Comparison of ENCODE assay signal across 32 cellular contexts in the genomic region with DNA sequence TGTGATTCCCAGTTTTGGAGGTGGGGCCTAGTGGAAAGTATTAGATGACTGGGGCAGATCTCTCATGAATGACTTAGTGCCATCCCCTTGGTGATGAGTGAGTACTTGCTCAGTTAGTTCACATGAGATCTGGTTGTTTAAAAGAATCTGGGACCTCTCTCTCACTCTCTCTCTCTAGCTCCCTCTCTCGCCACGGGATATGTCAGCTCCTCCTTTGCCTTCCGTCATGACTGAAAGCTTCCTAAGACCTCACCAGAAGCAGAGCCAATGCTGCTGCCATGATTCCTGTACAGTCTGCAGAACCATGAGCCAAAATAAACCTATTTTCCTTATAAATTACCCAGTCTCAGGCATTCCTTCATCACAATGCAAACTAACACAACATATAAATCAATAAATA.
"Had no signal": no experiment of that assay in that cellular context is flagged by ENCODE, and none has a peak within 500 bp of the region (broad histone marks: within the 10 kb centered on the region; RNA-seq: fewer than 3 reads in every experiment).

No MANE protein-coding gene starts in this region.

- H3K4me3 ChIP-seq: heart right ventricle, hepatocyte, left lung, lower lobe of right lung, neural progenitor cell, ovary, skin epidermis, stomach, suprapubic skin, thoracic aorta, tibial artery, uterus had no signal

- DNase-seq: heart right ventricle; kidney; left colon; left lung; lower lobe of right lung; mammary epithelial cell; mesenchymal stem cell; naive B cell; natural killer cell; nephron progenitor cell; occipital lobe; ovary; right cardiac atrium; stimulated activated CD4-positive, alpha-beta T cell treated with anti-CD3 and anti-CD28 coated beads, Interleukin-12 subunit alpha, Interleukin-12 subunit beta, amount 100 ng/mL, for 4 hours; stimulated activated CD4-positive, alpha-beta T cell treated with anti-CD3 and anti-CD28 coated beads, Interleukin-15, amount 100 ng/mL, for 24 hours; stimulated activated CD4-positive, alpha-beta T cell treated with anti-CD3 and anti-CD28 coated beads, Interleukin-2, amount 100 ng/mL, for 24 hours; stimulated activated CD4-positive, alpha-beta T cell treated with anti-CD3 and anti-CD28 coated beads, Interleukin-4, amount 100 ng/mL, for 1 hour; stimulated activated naive B cell treated with anti-CD40 and anti-IgM and Interleukin-4, amounts not matched to agents 10 μg/mL and 1 μg/mL and 100 μg/mL, for 72 hours; stimulated activated naive CD8-positive, alpha-beta T cell treated with anti-CD3 and anti-CD28 coated beads, Interleukin-15, Interleukin-2, amounts not matched to agents 100 U/mL and 50 U/mL, for 24 hours; stomach; tibial artery; trophoblast cell; uterus had no signal

- H3K4me2 ChIP-seq: hepatocyte, neural progenitor cell had no signal

- H3K4me3 Mint-ChIP-seq: mesothelial cell of epicardium; naive B cell; natural killer cell; nephron progenitor cell; neural progenitor cell; stimulated activated naive B cell treated with anti-CD40 and anti-IgM and Interleukin-4, amounts not matched to agents 10 μg/mL and 1 μg/mL and 100 μg/mL, for 72 hours had no signal

- H3K4me1 ChIP-seq: left lung, lower lobe of right lung, neural progenitor cell, suprapubic skin, tibial artery, uterus had no signal

- H3K27me3 ChIP-seq: heart right ventricle, hepatocyte, left lung, neural progenitor cell, neutrophil, ovary, stomach, suprapubic skin, tibial artery, uterus had no signal

- H3K27me3 Mint-ChIP-seq: naive B cell; progenitor cell of endocrine pancreas; stimulated activated naive B cell treated with anti-CD40 and anti-IgM and Interleukin-4, amounts not matched to agents 10 μg/mL and 1 μg/mL and 100 μg/mL, for 72 hours had no signal

- ATAC-seq: heart right ventricle; left colon; left lung; lower lobe of right lung; natural killer cell; right cardiac atrium; sciatic nerve; stimulated activated naive B cell treated with anti-CD40 and anti-IgM and Interleukin-4, amounts not matched to agents 10 μg/mL and 1 μg/mL and 100 μg/mL, for 72 hours; stimulated activated naive CD8-positive, alpha-beta T cell treated with anti-CD3 and anti-CD28 coated beads, Interleukin-15, Interleukin-2, amounts not matched to agents 100 U/mL and 50 U/mL, for 24 hours had no signal

- H3K27ac ChIP-seq: heart right ventricle, hepatocyte, left lung, lower lobe of right lung, neural progenitor cell, neutrophil, ovary, skin epidermis, stomach, suprapubic skin, thoracic aorta, tibial artery, uterus had no signal

- H3K79me2 ChIP-seq: hepatocyte had no signal

- H2AFZ ChIP-seq: hepatocyte, neural progenitor cell had no signal

- H3K36me3 Mint-ChIP-seq: neural progenitor cell had no signal

- H3K9ac ChIP-seq: neural progenitor cell had no signal

- H3K4me1 Mint-ChIP-seq: mesothelial cell of epicardium; naive B cell; natural killer cell; nephron progenitor cell; neural progenitor cell; stimulated activated naive B cell treated with anti-CD40 and anti-IgM and Interleukin-4, amounts not matched to agents 10 μg/mL and 1 μg/mL and 100 μg/mL, for 72 hours had no signal

- H3K36me3 ChIP-seq: heart right ventricle, left lung, lower lobe of right lung, neural progenitor cell, neutrophil, ovary, stomach, suprapubic skin, thoracic aorta, tibial artery, uterus had no signal

- H3K27ac Mint-ChIP-seq: mesothelial cell of epicardium; naive B cell; natural killer cell; nephron progenitor cell; neural progenitor cell; progenitor cell of endocrine pancreas; stimulated activated naive B cell treated with anti-CD40 and anti-IgM and Interleukin-4, amounts not matched to agents 10 μg/mL and 1 μg/mL and 100 μg/mL, for 72 hours had no signal

- H3K9me3 ChIP-seq: lower lobe of right lung, neutrophil, ovary, uterus had no signal
